Comparison of ENCODE assay signal across 1 cellular context in genomic region chr19:41001243-41001971, GRCh38.
TF ChIP-seq lines count a peak whose summit lies in the region.

No MANE protein-coding gene starts in this region.

TF ChIP-seq in H1, 55 proteins besides CTCF, POLR2A, EP300 and RAD21:
- TF ChIP-seq SRF (IDR thresholded peaks at IDR 0.05; ENCODE audit: low read depth, low read length) (no peak), POU5F1 (IDR thresholded peaks at IDR 0.05; ENCODE audit: low read depth, low read length) (no peak), JUND (IDR thresholded peaks at IDR 0.05; ENCODE audit: low read length) (no peak), SAP30 (IDR thresholded peaks at IDR 0.05; ENCODE audit: insufficient read depth, insufficient replicate concordance, low read length) (no peak), JUN (IDR thresholded peaks at IDR 0.05; ENCODE audit: low read depth, low read length) (no peak), RNF2 (IDR thresholded peaks at IDR 0.05; ENCODE audit: borderline replicate concordance, low read depth, low read length, missing control alignments, poor library complexity, severe bottlenecking) (no peak), BACH1 (IDR thresholded peaks at IDR 0.05; ENCODE audit: low read length) (no peak), KDM4A (IDR thresholded peaks at IDR 0.05; ENCODE audit: low read depth, low read length, severe bottlenecking) (no peak), NANOG (IDR thresholded peaks at IDR 0.05; ENCODE audit: insufficient read depth, low read depth, low read length, poor library complexity, severe bottlenecking) (no peak), CHD2 (IDR thresholded peaks at IDR 0.05; ENCODE audit: low read length) (no peak), NRF1 (IDR thresholded peaks at IDR 0.05; ENCODE audit: low read depth, low read length) (no peak), CTBP2 (IDR thresholded peaks at IDR 0.05; ENCODE audit: borderline replicate concordance, insufficient read depth, insufficient read length, low read length) (no peak), E2F6 (IDR thresholded peaks at IDR 0.05) (no peak), POLR2AphosphoS5 (IDR thresholded peaks at IDR 0.05; ENCODE audit: low read depth, low read length) (no peak), SIN3A (conservative IDR thresholded peaks at IDR 0.05 in 1 of 2, IDR thresholded peaks at IDR 0.05 in 1 of 2; ENCODE audit: low read depth in 1 of 2, low read length in 2 of 2) (no peak), CREB1 (IDR thresholded peaks at IDR 0.05) (no peak)
TF ChIP-seq in H1: peak in this region for 0.
